8 cellular contexts compared by ENCODE assay signal in the genomic region with DNA sequence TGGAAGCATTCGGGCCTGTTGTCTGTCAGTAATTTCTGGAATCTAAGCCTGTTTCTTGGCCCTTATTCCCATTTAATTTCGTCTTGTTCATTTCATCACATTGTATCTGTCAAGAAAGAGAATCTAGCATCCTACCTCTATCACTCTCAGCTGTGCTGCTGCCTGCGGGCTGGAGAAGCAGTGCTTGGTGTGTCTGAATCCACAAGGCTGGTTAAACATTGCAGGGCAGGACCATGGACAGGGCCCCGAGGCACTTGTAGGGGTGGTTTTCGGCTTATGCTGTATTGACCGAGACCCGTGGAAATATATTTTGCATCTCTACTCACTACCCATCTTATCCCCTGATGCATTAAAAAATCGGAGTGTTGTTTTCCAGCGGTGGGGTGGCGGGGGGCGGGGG. TPM values are rescaled to one million over a fixed set of nuclear protein-coding genes. Genes with fewer than 3 reads are reported as not detected.
A peak's percentile ranks its signal among the peaks of the same experiment; 100 is the strongest.
DNase-seq lines count a peak whose midpoint lies in the region; ATAC-seq, FAIRE-seq and TF ChIP-seq lines count a peak whose summit lies in the region.

No MANE protein-coding gene starts in this region.

- no peak for ATAC-seq in GM21786 (IDR thresholded peaks at IDR 0.05; ENCODE audit: unreplicated experiment)

- H3K9me3 ChIP-seq in left ventricle myocardium inferior (replicated peaks) (no peaks in the 10 kb centered on the region), small intestine (ENCODE audit: control insufficient read depth, low read depth) (no peaks in the 10 kb centered on the region)

- no peak for TF ChIP-seq CTCF in left ventricle myocardium inferior (IDR thresholded peaks at IDR 0.05; ENCODE audit: borderline replicate concordance)

- no peaks in the 10 kb centered on the region for H3K36me3 ChIP-seq in left ventricle myocardium inferior
- no peaks in the 10 kb centered on the region for H3K36me3 ChIP-seq in small intestine (ENCODE audit: control insufficient read depth in 2 of 2, insufficient read depth in 2 of 2, low read length in 2 of 2)

- H3K27ac ChIP-seq in left ventricle myocardium inferior (replicated peaks), result no peak overlapping the region
- H3K27ac ChIP-seq in small intestine (ENCODE audit: low read depth in 1 of 2, low read length in 1 of 2), result no peak overlapping the region

- 12 to 17% (median 16%) methylated on average over 11 of the region's 11 CpGs for WGBS in small intestine, 3 donors

- no peak overlapping the region for H3K4me3 ChIP-seq in left ventricle myocardium inferior
- H3K4me3 ChIP-seq in small intestine (ENCODE audit: low read depth in 1 of 2, low read length in 2 of 2), result no peak overlapping the region

- H3K27me3 ChIP-seq in left ventricle myocardium inferior (ENCODE audit: low read depth) (peaks cover 81% of the 10 kb centered on the region), small intestine (ENCODE audit: control insufficient read depth in 2 of 2, insufficient read depth in 2 of 2, low read length in 2 of 2) (peaks cover 4 to 16% of the 10 kb centered on the region in 2 donors)

- intact Hi-C loops in left ventricle myocardium inferior (cut with micrococcal nuclease), result no loop called here

- DNase-seq in CD1c-positive myeloid dendritic cell (ENCODE audit: extremely low spot score), result peak; percentile 32
- DNase-seq in LoVo (ENCODE audit: low spot score), result peak; percentile 46
- peak; percentile 33 for DNase-seq in activated naive CD4-positive, alpha-beta T cell treated with anti-CD3 and anti-CD28 coated beads, Interleukin-2, amount 50 U/mL, for 16 hours
- DNase-seq in left ventricle myocardium inferior, result peak; percentile 58
- peak; percentile 20 for DNase-seq in small intestine
- no peak for DNase-seq in NCI-H748 treated with DMSO at 0.1 percent for 48 hours (lab: John Stamatoyannopoulos, UW)
- no peak for DNase-seq in effector CD4-positive, alpha-beta T cell

- FAIRE-seq in small intestine (lab: Jason Lieb, UNC), result no peak

- peaks cover 20% of the 10 kb centered on the region for H3K4me1 ChIP-seq in left ventricle myocardium inferior
- peaks cover 0 to 3% of the 10 kb centered on the region in 2 donors for H3K4me1 ChIP-seq in small intestine (ENCODE audit: control insufficient read depth in 2 of 2, insufficient read depth in 1 of 2, low read depth in 1 of 2, low read length in 1 of 2)

RNA-seq across cellular contexts. Expression of a gene that starts 3.1 kb away (rescaled TPM):
- total RNA-seq in left ventricle myocardium inferior, result 8.3 TPM
- 10 to 100 TPM; 11.6 to 33.8 (median 15.4) TPM for polyA plus RNA-seq in small intestine

Comparison
In these comparisons a context has a peak if more than half of its experiments do, and no peak if none do; other contexts are left out.
1. DNase-seq: peak in CD1c-positive myeloid dendritic cell (single experiment), LoVo (single experiment), activated naive CD4-positive, alpha-beta T cell treated with anti-CD3 and anti-CD28 coated beads, Interleukin-2, amount 50 U/mL, for 16 hours (single experiment), left ventricle myocardium inferior (single experiment) and small intestine (single experiment); none in NCI-H748 treated with DMSO at 0.1 percent for 48 hours (single experiment) and effector CD4-positive, alpha-beta T cell (single experiment).